1 cellular context compared by ENCODE assay signal in the genomic region with DNA sequence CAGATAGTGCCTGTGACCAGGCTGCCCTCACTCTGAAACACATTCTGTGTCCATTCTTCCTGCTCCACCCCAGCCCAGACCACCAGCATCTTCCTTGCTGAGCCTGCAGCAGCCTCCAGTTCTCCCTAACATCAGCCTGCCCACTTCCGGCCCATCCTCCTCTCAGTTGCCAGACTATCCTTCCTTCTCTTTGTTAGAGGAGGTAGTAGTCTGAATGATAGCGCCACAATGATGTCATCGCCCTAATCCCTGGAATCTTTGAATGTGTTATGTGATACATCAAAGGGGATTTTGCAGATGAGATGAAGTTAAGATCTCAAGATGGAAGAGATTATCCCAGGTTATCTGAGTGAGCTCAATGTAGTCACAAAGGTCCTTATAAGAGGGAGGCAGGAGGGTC.
TF ChIP-seq lines count a peak whose summit lies in the region.

No MANE protein-coding gene starts in this region.

TF ChIP-seq in HepG2, 621 proteins besides CTCF, POLR2A, EP300 and RAD21:
- no peak for TF ChIP-seq CHD2 (IDR thresholded peaks at IDR 0.05; ENCODE audit: low read depth, low read length)
- TF ChIP-seq CREB1 (IDR thresholded peaks at IDR 0.05) = 0 out of 2 replicates have a peak, but pooled peaks have one; percentile 10
- TF ChIP-seq CREB1 (CRISPR knock-in tag; IDR thresholded peaks at IDR 0.05) = no peak
- peak; percentile 80 for TF ChIP-seq ATF7 (IDR thresholded peaks at IDR 0.05)
- no peak for TF ChIP-seq ATF7 (CRISPR knock-in tag; IDR thresholded peaks at IDR 0.05)
TF ChIP-seq in HepG2: peak in this region for 2.
